ENCODE assay signal across 2 cellular contexts in the genomic region with DNA sequence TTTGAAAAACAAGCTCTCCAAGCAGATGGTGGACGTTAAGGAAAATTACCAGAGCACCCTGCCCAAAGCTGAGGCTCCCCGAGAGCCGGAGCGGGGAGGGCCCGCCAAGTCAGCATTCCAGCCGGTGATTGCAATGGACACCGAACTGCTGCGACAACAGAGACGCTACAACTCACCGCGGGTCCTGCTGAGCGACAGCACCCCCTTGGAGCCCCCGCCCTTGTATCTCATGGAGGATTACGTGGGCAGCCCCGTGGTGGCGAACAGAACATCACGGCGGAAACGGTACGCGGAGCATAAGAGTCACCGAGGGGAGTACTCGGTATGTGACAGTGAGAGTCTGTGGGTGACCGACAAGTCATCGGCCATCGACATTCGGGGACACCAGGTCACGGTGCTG.
TF ChIP-seq lines count a peak whose summit lies in the region.

No MANE protein-coding gene starts in this region.

TF ChIP-seq in SK-N-SH, 30 proteins besides CTCF, POLR2A, EP300 and RAD21 (continued from another document):
- TF ChIP-seq, protein P1, sequence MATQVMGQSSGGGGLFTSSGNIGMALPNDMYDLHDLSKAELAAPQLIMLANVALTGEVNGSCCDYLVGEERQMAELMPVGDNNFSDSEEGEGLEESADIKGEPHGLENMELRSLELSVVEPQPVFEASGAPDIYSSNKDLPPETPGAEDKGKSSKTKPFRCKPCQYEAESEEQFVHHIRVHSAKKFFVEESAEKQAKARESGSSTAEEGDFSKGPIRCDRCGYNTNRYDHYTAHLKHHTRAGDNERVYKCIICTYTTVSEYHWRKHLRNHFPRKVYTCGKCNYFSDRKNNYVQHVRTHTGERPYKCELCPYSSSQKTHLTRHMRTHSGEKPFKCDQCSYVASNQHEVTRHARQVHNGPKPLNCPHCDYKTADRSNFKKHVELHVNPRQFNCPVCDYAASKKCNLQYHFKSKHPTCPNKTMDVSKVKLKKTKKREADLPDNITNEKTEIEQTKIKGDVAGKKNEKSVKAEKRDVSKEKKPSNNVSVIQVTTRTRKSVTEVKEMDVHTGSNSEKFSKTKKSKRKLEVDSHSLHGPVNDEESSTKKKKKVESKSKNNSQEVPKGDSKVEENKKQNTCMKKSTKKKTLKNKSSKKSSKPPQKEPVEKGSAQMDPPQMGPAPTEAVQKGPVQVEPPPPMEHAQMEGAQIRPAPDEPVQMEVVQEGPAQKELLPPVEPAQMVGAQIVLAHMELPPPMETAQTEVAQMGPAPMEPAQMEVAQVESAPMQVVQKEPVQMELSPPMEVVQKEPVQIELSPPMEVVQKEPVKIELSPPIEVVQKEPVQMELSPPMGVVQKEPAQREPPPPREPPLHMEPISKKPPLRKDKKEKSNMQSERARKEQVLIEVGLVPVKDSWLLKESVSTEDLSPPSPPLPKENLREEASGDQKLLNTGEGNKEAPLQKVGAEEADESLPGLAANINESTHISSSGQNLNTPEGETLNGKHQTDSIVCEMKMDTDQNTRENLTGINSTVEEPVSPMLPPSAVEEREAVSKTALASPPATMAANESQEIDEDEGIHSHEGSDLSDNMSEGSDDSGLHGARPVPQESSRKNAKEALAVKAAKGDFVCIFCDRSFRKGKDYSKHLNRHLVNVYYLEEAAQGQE (IDR thresholded peaks at IDR 0.05; ENCODE audit: low read depth, low read length): no peak
- TF ChIP-seq EZH2phosphoT487 (IDR thresholded peaks at IDR 0.05; ENCODE audit: borderline replicate concordance, low read depth) (peak; percentile 67; the same call in 1 of the 2 replicates), TCF12 (IDR thresholded peaks at IDR 0.05) (no peak), TAF1 (IDR thresholded peaks at IDR 0.05; ENCODE audit: borderline replicate concordance, low read depth, low read length) (no peak)
- TF ChIP-seq, protein P2, sequence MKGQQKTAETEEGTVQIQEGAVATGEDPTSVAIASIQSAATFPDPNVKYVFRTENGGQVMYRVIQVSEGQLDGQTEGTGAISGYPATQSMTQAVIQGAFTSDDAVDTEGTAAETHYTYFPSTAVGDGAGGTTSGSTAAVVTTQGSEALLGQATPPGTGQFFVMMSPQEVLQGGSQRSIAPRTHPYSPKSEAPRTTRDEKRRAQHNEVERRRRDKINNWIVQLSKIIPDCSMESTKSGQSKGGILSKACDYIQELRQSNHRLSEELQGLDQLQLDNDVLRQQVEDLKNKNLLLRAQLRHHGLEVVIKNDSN (IDR thresholded peaks at IDR 0.05; ENCODE audit: borderline replicate concordance, low read depth): no peak

TF ChIP-seq in SK-N-SH treated with all-trans-retinoic acid at 6 μM for 48 hours, 23 proteins besides CTCF, POLR2A, EP300 and RAD21 (continued from another document):
- TF ChIP-seq, protein P3, sequence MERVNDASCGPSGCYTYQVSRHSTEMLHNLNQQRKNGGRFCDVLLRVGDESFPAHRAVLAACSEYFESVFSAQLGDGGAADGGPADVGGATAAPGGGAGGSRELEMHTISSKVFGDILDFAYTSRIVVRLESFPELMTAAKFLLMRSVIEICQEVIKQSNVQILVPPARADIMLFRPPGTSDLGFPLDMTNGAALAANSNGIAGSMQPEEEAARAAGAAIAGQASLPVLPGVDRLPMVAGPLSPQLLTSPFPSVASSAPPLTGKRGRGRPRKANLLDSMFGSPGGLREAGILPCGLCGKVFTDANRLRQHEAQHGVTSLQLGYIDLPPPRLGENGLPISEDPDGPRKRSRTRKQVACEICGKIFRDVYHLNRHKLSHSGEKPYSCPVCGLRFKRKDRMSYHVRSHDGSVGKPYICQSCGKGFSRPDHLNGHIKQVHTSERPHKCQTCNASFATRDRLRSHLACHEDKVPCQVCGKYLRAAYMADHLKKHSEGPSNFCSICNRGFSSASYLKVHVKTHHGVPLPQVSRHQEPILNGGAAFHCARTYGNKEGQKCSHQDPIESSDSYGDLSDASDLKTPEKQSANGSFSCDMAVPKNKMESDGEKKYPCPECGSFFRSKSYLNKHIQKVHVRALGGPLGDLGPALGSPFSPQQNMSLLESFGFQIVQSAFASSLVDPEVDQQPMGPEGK (CRISPR knock-in tag; IDR thresholded peaks at IDR 0.05; ENCODE audit: borderline replicate concordance): no peak
- no peak for TF ChIP-seq ZFP30 (CRISPR knock-in tag; IDR thresholded peaks at IDR 0.05)
- TF ChIP-seq ZFP3 (CRISPR knock-in tag; IDR thresholded peaks at IDR 0.05): no peak
TF ChIP-seq in SK-N-SH treated with all-trans-retinoic acid at 6 μM for 48 hours: peak in this region for 0.
